In the genomic region with DNA sequence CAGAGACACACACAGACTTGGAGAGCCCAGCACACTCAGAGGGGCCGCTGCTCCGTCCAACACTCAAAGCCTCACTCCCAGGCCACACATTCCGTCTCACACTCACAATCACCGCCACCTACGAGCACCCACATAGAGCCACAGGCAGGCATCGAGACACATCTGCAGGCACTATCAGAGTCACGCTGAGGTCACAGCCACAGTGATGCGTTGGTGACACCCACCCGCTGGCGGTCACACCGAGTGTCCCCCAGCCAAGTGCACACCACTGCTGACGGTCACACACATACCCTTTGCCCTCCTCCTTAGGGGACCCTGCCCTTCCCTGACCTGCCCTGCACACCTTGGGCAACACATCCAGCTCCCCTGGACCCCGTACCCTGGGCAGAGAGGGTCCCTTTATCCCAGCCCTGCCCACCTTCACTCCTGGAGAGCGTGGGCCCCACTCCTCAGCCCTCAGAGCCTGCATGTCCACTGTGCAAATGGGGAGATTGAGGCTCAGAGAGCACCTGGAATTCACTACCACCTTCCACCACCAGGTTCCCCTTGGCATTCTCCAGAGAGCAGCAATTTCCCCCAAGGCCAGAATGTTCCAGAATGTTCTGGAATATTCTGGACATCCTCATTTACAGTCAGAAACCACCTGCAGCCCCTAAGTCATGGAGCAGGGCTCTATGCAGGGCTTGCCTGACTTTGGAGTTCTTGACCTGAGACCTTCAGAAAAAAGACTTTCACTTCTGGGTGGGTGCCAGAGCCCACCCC, we compare ENCODE assay signal across 15 cellular contexts. TPM values are rescaled to one million over a fixed set of nuclear protein-coding genes. Genes with fewer than 3 reads are reported as not detected.
DNase-seq lines count a peak whose midpoint lies in the region; ATAC-seq and TF ChIP-seq lines count a peak whose summit lies in the region.
"Had no signal": no experiment of that assay in that cellular context is flagged by ENCODE, and none has a peak within 500 bp of the region (broad histone marks: within the 10 kb centered on the region; RNA-seq: fewer than 3 reads in every experiment).

No MANE protein-coding gene starts in this region.

- intact Hi-C loops in activated T-helper 1 cell treated with anti-CD3 and anti-CD28 coated beads, Interleukin-12 subunit alpha, Interleukin-12 subunit beta, Interleukin-2, Interleukin-4 antibody, amounts not matched to agents 30 ng/mL and 10 ng/mL and 1 ng/mL, durations not matched to agents 14 hours and 24 hours and 36 hours (cut with micrococcal nuclease), result no loop called here

- H3K36me3 ChIP-seq in kidney epithelial cell (ENCODE audit: control insufficient read depth, insufficient read depth, low read length), result no peaks in the 10 kb centered on the region
- H3K36me3 ChIP-seq: spleen had no signal

- H3K9me3 Mint-ChIP-seq in activated T-helper 1 cell treated with anti-CD3 and anti-CD28 coated beads, Interleukin-12 subunit alpha, Interleukin-12 subunit beta, Interleukin-2, Interleukin-4 antibody, amounts not matched to agents 30 ng/mL and 10 ng/mL and 1 ng/mL, durations not matched to agents 14 hours and 24 hours and 36 hours, result no peaks in the 10 kb centered on the region
- H3K9me3 Mint-ChIP-seq: nephron had no signal

- no peak for DNase-seq in GM12864 (ENCODE audit: low read depth)
- no peak for DNase-seq in activated T-helper 1 cell treated with anti-CD3 and anti-CD28 coated beads, Interleukin-12 subunit alpha, Interleukin-12 subunit beta, Interleukin-2, Interleukin-4 antibody, amounts not matched to agents 30 ng/mL and 10 ng/mL and 1 ng/mL, durations not matched to agents 14 hours and 24 hours and 36 hours (ENCODE audit: low spot score)
- no peak for DNase-seq in kidney epithelial cell (ENCODE audit: low read depth)
- DNase-seq in NCI-H345 treated with DMSO at 0.1 percent for 48 hours (lab: John Stamatoyannopoulos, UW; ENCODE audit: unreplicated experiment), result no peak
- no peak for DNase-seq in stimulated activated naive CD4-positive, alpha-beta T cell (lab: John Stamatoyannopoulos, UW)
- DNase-seq: activated CD4-positive, alpha-beta T cell treated with anti-CD3 and anti-CD28 coated beads, Interleukin-2, amount 50 U/mL, for 4 hours; activated naive CD4-positive, alpha-beta T cell treated with Interleukin-2 at 50 U/mL for 16 hours; C1 segment of cervical spinal cord; kidney glomerular epithelial cell; NCI-H2227 treated with DMSO at 0.1 percent for 48 hours; OCI-M1; spleen had no signal

- H3K27me3 ChIP-seq in kidney epithelial cell (ENCODE audit: control insufficient read depth, insufficient read depth, low read length), result peaks cover 7% of the 10 kb centered on the region

- ATAC-seq in HG02763 (IDR thresholded peaks at IDR 0.05; ENCODE audit: unreplicated experiment), result no peak

- no peaks in the 10 kb centered on the region for H3K27me3 Mint-ChIP-seq in activated T-helper 1 cell treated with anti-CD3 and anti-CD28 coated beads, Interleukin-12 subunit alpha, Interleukin-12 subunit beta, Interleukin-2, Interleukin-4 antibody, amounts not matched to agents 30 ng/mL and 10 ng/mL and 1 ng/mL, durations not matched to agents 14 hours and 24 hours and 36 hours (ENCODE audit: insufficient read depth)

- peak overlapping the region; percentile 58 for H3K27ac Mint-ChIP-seq in activated T-helper 1 cell treated with anti-CD3 and anti-CD28 coated beads, Interleukin-12 subunit alpha, Interleukin-12 subunit beta, Interleukin-2, Interleukin-4 antibody, amounts not matched to agents 30 ng/mL and 10 ng/mL and 1 ng/mL, durations not matched to agents 14 hours and 24 hours and 36 hours
- H3K27ac Mint-ChIP-seq: nephron had no signal

- TF ChIP-seq CTCF in GM12864 (IDR thresholded peaks at IDR 0.05; ENCODE audit: low read depth, low read length, missing control alignments) (peak; percentile 19), kidney epithelial cell (IDR thresholded peaks at IDR 0.05; ENCODE audit: insufficient read depth, low read length, poor library complexity, severe bottlenecking) (peak; percentile 10)

- no peak overlapping the region for H3K4me3 ChIP-seq in GM12864 (ENCODE audit: low read depth, low read length)
- H3K4me3 ChIP-seq in kidney epithelial cell (ENCODE audit: low read depth, low read length), result no peak overlapping the region
- H3K4me3 ChIP-seq: spleen had no signal

- no peaks in the 10 kb centered on the region for H3K36me3 Mint-ChIP-seq in activated T-helper 1 cell treated with anti-CD3 and anti-CD28 coated beads, Interleukin-12 subunit alpha, Interleukin-12 subunit beta, Interleukin-2, Interleukin-4 antibody, amounts not matched to agents 30 ng/mL and 10 ng/mL and 1 ng/mL, durations not matched to agents 14 hours and 24 hours and 36 hours (ENCODE audit: low read depth)

- H3K4me3 Mint-ChIP-seq in activated T-helper 1 cell treated with anti-CD3 and anti-CD28 coated beads, Interleukin-12 subunit alpha, Interleukin-12 subunit beta, Interleukin-2, Interleukin-4 antibody, amounts not matched to agents 30 ng/mL and 10 ng/mL and 1 ng/mL, durations not matched to agents 14 hours and 24 hours and 36 hours, result no peak overlapping the region
- H3K4me3 Mint-ChIP-seq: nephron had no signal

- no peaks in the 10 kb centered on the region for H3K4me1 Mint-ChIP-seq in activated T-helper 1 cell treated with anti-CD3 and anti-CD28 coated beads, Interleukin-12 subunit alpha, Interleukin-12 subunit beta, Interleukin-2, Interleukin-4 antibody, amounts not matched to agents 30 ng/mL and 10 ng/mL and 1 ng/mL, durations not matched to agents 14 hours and 24 hours and 36 hours (ENCODE audit: low read depth)
- H3K4me1 Mint-ChIP-seq: nephron had no signal

RNA-seq across cellular contexts. Expression of a gene that starts 5.4 kb away (rescaled TPM):
- not detected in 2 replicates for total RNA-seq in activated T-helper 1 cell treated with anti-CD3 and anti-CD28 coated beads, Interleukin-12 subunit alpha, Interleukin-12 subunit beta, Interleukin-2, Interleukin-4 antibody, amounts not matched to agents 30 ng/mL and 10 ng/mL and 1 ng/mL, durations not matched to agents 14 hours and 24 hours and 36 hours
- total RNA-seq in kidney epithelial cell, result not detected in 2 replicates
- total RNA-seq: spleen; T-helper 1 cell treated with Interleukin-12 subunit alpha and Interleukin-12 subunit beta and Interleukin-4 antibody, amounts not matched to agents 30 ng/mL and 1 ng/mL, for 36 hours had no signal

RNA-seq across cellular contexts. Expression of a gene that starts 13.7 kb away (rescaled TPM):
- total RNA-seq in activated T-helper 1 cell treated with anti-CD3 and anti-CD28 coated beads, Interleukin-12 subunit alpha, Interleukin-12 subunit beta, Interleukin-2, Interleukin-4 antibody, amounts not matched to agents 30 ng/mL and 10 ng/mL and 1 ng/mL, durations not matched to agents 14 hours and 24 hours and 36 hours, result not detected in 2 replicates
- 8.8 and 9.1 TPM in 2 replicates for total RNA-seq in kidney epithelial cell
- total RNA-seq: spleen; T-helper 1 cell treated with Interleukin-12 subunit alpha and Interleukin-12 subunit beta and Interleukin-4 antibody, amounts not matched to agents 30 ng/mL and 1 ng/mL, for 36 hours had no signal

RNA-seq across cellular contexts. Expression of a gene that starts 25.4 kb away (rescaled TPM):
- not detected in 2 replicates for total RNA-seq in activated T-helper 1 cell treated with anti-CD3 and anti-CD28 coated beads, Interleukin-12 subunit alpha, Interleukin-12 subunit beta, Interleukin-2, Interleukin-4 antibody, amounts not matched to agents 30 ng/mL and 10 ng/mL and 1 ng/mL, durations not matched to agents 14 hours and 24 hours and 36 hours
- total RNA-seq in kidney epithelial cell, result 0.82 and 0.84 TPM in 2 replicates
- total RNA-seq: T-helper 1 cell treated with Interleukin-12 subunit alpha and Interleukin-12 subunit beta and Interleukin-4 antibody, amounts not matched to agents 30 ng/mL and 1 ng/mL, for 36 hours had no signal

RNA-seq across cellular contexts. Expression of a gene that starts 38.7 kb away (rescaled TPM):
- 230 and 243 TPM in 2 replicates for total RNA-seq in activated T-helper 1 cell treated with anti-CD3 and anti-CD28 coated beads, Interleukin-12 subunit alpha, Interleukin-12 subunit beta, Interleukin-2, Interleukin-4 antibody, amounts not matched to agents 30 ng/mL and 10 ng/mL and 1 ng/mL, durations not matched to agents 14 hours and 24 hours and 36 hours
- 203 and 311 TPM in 2 replicates for total RNA-seq in kidney epithelial cell

RNA-seq across cellular contexts. Expression of a gene that starts 39.8 kb away (rescaled TPM):
- total RNA-seq in activated T-helper 1 cell treated with anti-CD3 and anti-CD28 coated beads, Interleukin-12 subunit alpha, Interleukin-12 subunit beta, Interleukin-2, Interleukin-4 antibody, amounts not matched to agents 30 ng/mL and 10 ng/mL and 1 ng/mL, durations not matched to agents 14 hours and 24 hours and 36 hours, result 3.5 and 4.2 TPM in 2 replicates
- total RNA-seq in kidney epithelial cell, result 4.3 and 5.5 TPM in 2 replicates
